1 cellular context compared by ENCODE assay signal in genomic region chr19:49492573-49493411, GRCh38.
TF ChIP-seq lines count a peak whose summit lies in the region.

No MANE protein-coding gene starts in this region.

TF ChIP-seq in K562, 482 proteins besides CTCF, POLR2A, EP300 and RAD21 (continued from another document and continues in another):
- TF ChIP-seq FOXK2 (conservative IDR thresholded peaks at IDR 0.05 in 1 of 2, IDR thresholded peaks at IDR 0.05 in 1 of 2; ENCODE audit: low read depth in 2 of 2) (peak; percentile 82 to 84), NCOR1 (IDR thresholded peaks at IDR 0.05) (peak; percentile 61; the same call in 1 of the 2 replicates), ZNF639 (CRISPR knock-in tag; conservative IDR thresholded peaks at IDR 0.05 in 1 of 2, IDR thresholded peaks at IDR 0.05 in 1 of 2) (no peak), SRSF3 (IDR thresholded peaks at IDR 0.05; ENCODE audit: insufficient read depth, low read length) (no peak), ZNF740 (CRISPR knock-in tag; IDR thresholded peaks at IDR 0.05) (no peak), ZNF740 (tag; IDR thresholded peaks at IDR 0.05) (no peak), CHD2 (IDR thresholded peaks at IDR 0.05; ENCODE audit: low read depth, low read length) (peak; percentile 38; the same call in 1 of the 2 replicates), SRSF9 (IDR thresholded peaks at IDR 0.05; ENCODE audit: borderline replicate concordance, low read depth, low read length) (no peak), TSHZ1 (CRISPR knock-in tag; IDR thresholded peaks at IDR 0.05) (no peak), HIVEP1 (CRISPR knock-in tag; IDR thresholded peaks at IDR 0.05) (no peak), MCM7 (IDR thresholded peaks at IDR 0.05) (no peak), SIRT6 (IDR thresholded peaks at IDR 0.05; ENCODE audit: low read depth, low read length) (peak; percentile 98), SOX6 (IDR thresholded peaks at IDR 0.05) (no peak), TOE1 (IDR thresholded peaks at IDR 0.05; ENCODE audit: borderline replicate concordance) (no peak), TOE1 (CRISPR knock-in tag; IDR thresholded peaks at IDR 0.05; ENCODE audit: borderline replicate concordance, low read depth) (no peak), JUN (IDR thresholded peaks at IDR 0.05; ENCODE audit: borderline replicate concordance, low read depth, low read length) (no peak), JUN (CRISPR knock-in tag; IDR thresholded peaks at IDR 0.05; ENCODE audit: borderline replicate concordance) (no peak), HMBOX1 (IDR thresholded peaks at IDR 0.05) (peak; percentile 29; the same call in 1 of the 2 replicates), ZNF77 (CRISPR knock-in tag; IDR thresholded peaks at IDR 0.05) (peak; percentile 93), TBL1XR1 (IDR thresholded peaks at IDR 0.05; ENCODE audit: low read length in 2 of 2) (0 out of 4 replicates have a peak, but pooled peaks of 1 of the 2 experiments have one; percentile 41), ZNF830 (CRISPR knock-in tag; IDR thresholded peaks at IDR 0.05) (no peak), DPF2 (IDR thresholded peaks at IDR 0.05) (no peak), BCLAF1 (IDR thresholded peaks at IDR 0.05; ENCODE audit: borderline replicate concordance in 1 of 2, control insufficient read depth in 1 of 2, low read depth in 2 of 2, low read length in 1 of 2) (peak; percentile 31 to 75; a peak in 1 of 4 replicates), ZNF445 (CRISPR knock-in tag; IDR thresholded peaks at IDR 0.05; ENCODE audit: low read depth) (peak; percentile 22; the same call in 1 of the 2 replicates), E2F3 (CRISPR knock-in tag; IDR thresholded peaks at IDR 0.05) (no peak), MAFF (IDR thresholded peaks at IDR 0.05; ENCODE audit: low read length) (peak; percentile 4), AFF4 (CRISPR knock-in tag; IDR thresholded peaks at IDR 0.05) (no peak; the same call in 1 of the 2 replicates), ZEB2 (IDR thresholded peaks at IDR 0.05) (no peak), MYNN (IDR thresholded peaks at IDR 0.05) (peak; percentile 89; the same call in 1 of the 2 replicates), MYNN (CRISPR knock-in tag; IDR thresholded peaks at IDR 0.05) (no peak), RFX7 (CRISPR knock-in tag; IDR thresholded peaks at IDR 0.05) (peak; percentile 73), ETV1 (tag; conservative IDR thresholded peaks at IDR 0.05; ENCODE audit: low read depth) (no peak), NFYB (IDR thresholded peaks at IDR 0.05; ENCODE audit: extremely low read depth, insufficient read length) (no peak), ZNF324 (CRISPR knock-in tag; IDR thresholded peaks at IDR 0.05) (no peak), GTF2E2 (tag; IDR thresholded peaks at IDR 0.05) (no peak)
- TF ChIP-seq, protein P1, sequence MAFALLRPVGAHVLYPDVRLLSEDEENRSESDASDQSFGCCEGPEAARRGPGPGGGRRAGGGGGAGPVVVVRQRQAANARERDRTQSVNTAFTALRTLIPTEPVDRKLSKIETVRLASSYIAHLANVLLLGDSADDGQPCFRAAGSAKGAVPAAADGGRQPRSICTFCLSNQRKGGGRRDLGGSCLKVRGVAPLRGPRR (CRISPR knock-in tag; IDR thresholded peaks at IDR 0.05), result no peak
- TF ChIP-seq, protein P2, sequence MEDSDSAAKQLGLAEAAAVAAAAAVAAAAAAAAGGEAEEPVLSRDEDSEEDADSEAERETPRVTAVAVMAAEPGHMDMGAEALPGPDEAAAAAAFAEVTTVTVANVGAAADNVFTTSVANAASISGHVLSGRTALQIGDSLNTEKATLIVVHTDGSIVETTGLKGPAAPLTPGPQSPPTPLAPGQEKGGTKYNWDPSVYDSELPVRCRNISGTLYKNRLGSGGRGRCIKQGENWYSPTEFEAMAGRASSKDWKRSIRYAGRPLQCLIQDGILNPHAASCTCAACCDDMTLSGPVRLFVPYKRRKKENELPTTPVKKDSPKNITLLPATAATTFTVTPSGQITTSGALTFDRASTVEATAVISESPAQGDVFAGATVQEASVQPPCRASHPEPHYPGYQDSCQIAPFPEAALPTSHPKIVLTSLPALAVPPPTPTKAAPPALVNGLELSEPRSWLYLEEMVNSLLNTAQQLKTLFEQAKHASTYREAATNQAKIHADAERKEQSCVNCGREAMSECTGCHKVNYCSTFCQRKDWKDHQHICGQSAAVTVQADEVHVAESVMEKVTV (CRISPR knock-in tag; IDR thresholded peaks at IDR 0.05), result 0 out of 2 replicates have a peak, but pooled peaks have one; percentile 6
- TF ChIP-seq, protein P3, sequence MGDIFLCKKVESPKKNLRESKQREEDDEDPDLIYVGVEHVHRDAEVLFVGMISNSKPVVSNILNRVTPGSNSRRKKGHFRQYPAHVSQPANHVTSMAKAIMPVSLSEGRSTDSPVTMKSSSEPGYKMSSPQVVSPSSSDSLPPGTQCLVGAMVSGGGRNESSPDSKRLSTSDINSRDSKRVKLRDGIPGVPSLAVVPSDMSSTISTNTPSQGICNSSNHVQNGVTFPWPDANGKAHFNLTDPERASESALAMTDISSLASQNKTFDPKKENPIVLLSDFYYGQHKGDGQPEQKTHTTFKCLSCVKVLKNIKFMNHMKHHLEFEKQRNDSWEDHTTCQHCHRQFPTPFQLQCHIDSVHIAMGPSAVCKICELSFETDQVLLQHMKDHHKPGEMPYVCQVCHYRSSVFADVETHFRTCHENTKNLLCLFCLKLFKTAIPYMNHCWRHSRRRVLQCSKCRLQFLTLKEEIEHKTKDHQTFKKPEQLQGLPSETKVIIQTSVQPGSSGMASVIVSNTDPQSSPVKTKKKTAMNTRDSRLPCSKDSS (IDR thresholded peaks at IDR 0.05; ENCODE audit: low read depth, partially characterized antibody), result no peak
- TF ChIP-seq, protein P4, sequence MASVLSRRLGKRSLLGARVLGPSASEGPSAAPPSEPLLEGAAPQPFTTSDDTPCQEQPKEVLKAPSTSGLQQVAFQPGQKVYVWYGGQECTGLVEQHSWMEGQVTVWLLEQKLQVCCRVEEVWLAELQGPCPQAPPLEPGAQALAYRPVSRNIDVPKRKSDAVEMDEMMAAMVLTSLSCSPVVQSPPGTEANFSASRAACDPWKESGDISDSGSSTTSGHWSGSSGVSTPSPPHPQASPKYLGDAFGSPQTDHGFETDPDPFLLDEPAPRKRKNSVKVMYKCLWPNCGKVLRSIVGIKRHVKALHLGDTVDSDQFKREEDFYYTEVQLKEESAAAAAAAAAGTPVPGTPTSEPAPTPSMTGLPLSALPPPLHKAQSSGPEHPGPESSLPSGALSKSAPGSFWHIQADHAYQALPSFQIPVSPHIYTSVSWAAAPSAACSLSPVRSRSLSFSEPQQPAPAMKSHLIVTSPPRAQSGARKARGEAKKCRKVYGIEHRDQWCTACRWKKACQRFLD (CRISPR knock-in tag; IDR thresholded peaks at IDR 0.05), result no peak
